In genomic region chr4:94332983-94333590, GRCh38 we compare ENCODE assay signal across 1 cellular context.
TF ChIP-seq lines count a peak whose summit lies in the region.

No MANE protein-coding gene starts in this region.

TF ChIP-seq in HepG2, 621 proteins besides CTCF, POLR2A, EP300 and RAD21 (continued from another document):
- TF ChIP-seq KIAA2018 (CRISPR knock-in tag; IDR thresholded peaks at IDR 0.05; ENCODE audit: borderline replicate concordance) (no peak), TRIM24 (CRISPR knock-in tag; IDR thresholded peaks at IDR 0.05) (no peak), STAG1 (CRISPR knock-in tag; IDR thresholded peaks at IDR 0.05) (peak; percentile 53), CHD4 (IDR thresholded peaks at IDR 0.05; ENCODE audit: borderline replicate concordance, low read length) (no peak), BCL6 (CRISPR knock-in tag; IDR thresholded peaks at IDR 0.05) (peak; percentile 87), DRAP1 (CRISPR knock-in tag; IDR thresholded peaks at IDR 0.05) (no peak)
